ENCODE assay signal across 25 cellular contexts in the genomic region with DNA sequence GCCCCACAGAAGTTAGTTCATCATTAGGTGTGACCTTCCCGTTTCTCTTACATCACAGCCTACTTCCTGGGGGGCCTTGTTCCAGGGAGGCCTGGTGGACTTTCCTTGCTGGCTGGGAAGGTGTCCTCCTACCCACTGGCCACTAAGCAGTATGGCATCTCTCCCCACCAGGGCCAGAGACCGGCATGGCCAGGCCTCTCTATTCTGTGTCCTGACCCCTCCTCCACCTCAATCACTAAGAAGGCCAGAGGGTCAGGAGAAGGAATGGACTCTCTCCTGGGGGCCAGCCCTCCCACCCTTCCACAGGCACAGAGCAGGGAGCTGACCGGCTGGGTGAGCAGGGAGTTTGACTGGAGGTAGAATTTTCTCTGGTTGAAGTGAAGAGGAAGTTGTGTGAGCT.
A peak's percentile ranks its signal among the peaks of the same experiment; 100 is the strongest.
DNase-seq lines count a peak whose midpoint lies in the region; ATAC-seq and TF ChIP-seq lines count a peak whose summit lies in the region.
"Had no signal": no experiment of that assay in that cellular context is flagged by ENCODE, and none has a peak within 500 bp of the region (broad histone marks: within the 10 kb centered on the region; RNA-seq: fewer than 3 reads in every experiment).

No MANE protein-coding gene starts in this region.

- no peak overlapping the region for H2AK5ac ChIP-seq in mesenchymal stem cell (ENCODE audit: low read length, severe bottlenecking)
- no peak overlapping the region for H2AK5ac ChIP-seq in neuronal stem cell (ENCODE audit: low read depth, low read length)

- H3K18ac ChIP-seq in mesenchymal stem cell (ENCODE audit: low read depth in 1 of 2, low read length in 2 of 2) = no peak overlapping the region
- no peak overlapping the region for H3K18ac ChIP-seq in neuronal stem cell (ENCODE audit: low read length)

- 67% methylated on average over 1 of the region's 3 CpGs for WGBS in mesenchymal stem cell
- no CpG with 5 or more reads among the region's 3 CpGs for WGBS in neuronal stem cell (ENCODE audit: extremely low coverage in 2 of 2, insufficient read length in 2 of 2, insufficient replicate concordance in 1 of 2), 2 donors

- no peak for TF ChIP-seq CTCF in cardiac muscle cell (IDR thresholded peaks at IDR 0.05; ENCODE audit: low read depth, low read length)

- H3K4me2 ChIP-seq in mesenchymal stem cell (ENCODE audit: low read length, poor library complexity, severe bottlenecking) (no peak overlapping the region), neuronal stem cell (ENCODE audit: insufficient read depth, low read length, poor library complexity, severe bottlenecking) (no peak overlapping the region)
- H3K4me2 ChIP-seq: BLaER1, GM23338 had no signal

- H3K4me3 ChIP-seq in cardiac muscle cell = no peak overlapping the region
- no peak overlapping the region for H3K4me3 ChIP-seq in mesenchymal stem cell (ENCODE audit: insufficient read depth in 1 of 2, low read depth in 1 of 2, low read length in 2 of 2)
- H3K4me3 ChIP-seq in neuronal stem cell (ENCODE audit: low read length in 2 of 2) = no peak overlapping the region
- H3K4me3 ChIP-seq in HAP-1 = no peak overlapping the region
- H3K4me3 ChIP-seq: BLaER1, GM23338 had no signal

- H3K79me1 ChIP-seq in mesenchymal stem cell (replicated peaks; ENCODE audit: low read length, poor library complexity, severe bottlenecking) (no peaks in the 10 kb centered on the region), neuronal stem cell (ENCODE audit: low read depth, low read length) (no peaks in the 10 kb centered on the region)

- H3K9me3 ChIP-seq in cardiac muscle cell (ENCODE audit: low read depth) (no peaks in the 10 kb centered on the region), mesenchymal stem cell (ENCODE audit: control insufficient read depth, low read length) (peaks cover 3% of the 10 kb centered on the region), neuronal stem cell (replicated peaks in 1 of 2; ENCODE audit: control insufficient read depth in 2 of 2, insufficient read depth in 1 of 2, low read depth in 1 of 2, low read length in 2 of 2) (no peaks in the 10 kb centered on the region), HAP-1 (no peaks in the 10 kb centered on the region)
- H3K9me3 ChIP-seq: BLaER1, Caco-2 had no signal

- H2BK120ac ChIP-seq in mesenchymal stem cell (ENCODE audit: low read depth, low read length) (no peak overlapping the region), neuronal stem cell (ENCODE audit: low read depth, low read length) (no peak overlapping the region)

- no peak overlapping the region for H3K23ac ChIP-seq in mesenchymal stem cell (ENCODE audit: low read length in 2 of 2)
- no peak overlapping the region for H3K23ac ChIP-seq in neuronal stem cell (ENCODE audit: low read depth, low read length, poor library complexity)

- peak overlapping the region; percentile 28 for H3K27ac ChIP-seq in cardiac muscle cell
- H3K27ac ChIP-seq in mesenchymal stem cell (ENCODE audit: low read length, poor library complexity, severe bottlenecking) = no peak overlapping the region
- H3K27ac ChIP-seq in neuronal stem cell (replicated peaks; ENCODE audit: low read length) = no peak overlapping the region
- H3K27ac ChIP-seq: 22Rv1, BLaER1, RWPE1 had no signal

- ATAC-seq in Right ventricle myocardium superior (ENCODE audit: poor library complexity) (no peak), HG02938 (IDR thresholded peaks at IDR 0.05; ENCODE audit: unreplicated experiment) (no peak)
- ATAC-seq: GM23338 had no signal

- H3K27me3 ChIP-seq in cardiac muscle cell = no peaks in the 10 kb centered on the region
- H3K27me3 ChIP-seq in mesenchymal stem cell (ENCODE audit: control insufficient read depth in 1 of 2, insufficient read depth in 1 of 2, low read length in 2 of 2) = peaks cover 11 to 85% of the 10 kb centered on the region in 2 experiments
- peaks cover 0 to 25% (median 0%) of the 10 kb centered on the region in 3 experiments for H3K27me3 ChIP-seq in neuronal stem cell (ENCODE audit: control insufficient read depth in 3 of 3, insufficient read depth in 3 of 3, low read depth in 1 of 3, low read length in 3 of 3)
- H3K27me3 ChIP-seq in HAP-1 (ENCODE audit: low read depth) = no peaks in the 10 kb centered on the region

- peak overlapping the region in 1 of 2 experiments; percentile 8 for H3K14ac ChIP-seq in mesenchymal stem cell (ENCODE audit: low read length in 2 of 2)
- H3K14ac ChIP-seq in neuronal stem cell (ENCODE audit: low read length) = no peak overlapping the region

- in situ Hi-C loops in HAP-1 (cut with MboI; ENCODE audit: low sequenced_read_pairs) = no loop called here

- H2BK12ac ChIP-seq in mesenchymal stem cell (ENCODE audit: low read length in 2 of 2) = peak overlapping the region; percentile 50 to 71
- no peak overlapping the region for H2BK12ac ChIP-seq in neuronal stem cell (ENCODE audit: low read length)

- no peaks in the 10 kb centered on the region for H3K36me3 ChIP-seq in cardiac muscle cell
- H3K36me3 ChIP-seq in mesenchymal stem cell (ENCODE audit: control insufficient read depth in 1 of 2, insufficient read depth in 2 of 2, low read depth in 1 of 2, low read length in 2 of 2) = no peaks in the 10 kb centered on the region
- H3K36me3 ChIP-seq in neuronal stem cell (replicated peaks in 1 of 2; ENCODE audit: control insufficient read depth in 2 of 2, insufficient read depth in 2 of 2, low read length in 2 of 2) = no peaks in the 10 kb centered on the region
- no peaks in the 10 kb centered on the region for H3K36me3 ChIP-seq in HAP-1 (replicated peaks)
- H3K36me3 ChIP-seq: BLaER1 had no signal

- DNase-seq in cardiac muscle cell (ENCODE audit: low read depth in 1 of 2, low spot score in 1 of 2) (no peak), Right ventricle myocardium superior (no peak), mesenchymal stem cell (no peak), neuronal stem cell (ENCODE audit: low spot score) (no peak), HAP-1 (ENCODE audit: low spot score in 2 of 2) (no peak), NCI-H146 treated with DMSO at 0.1 percent for 48 hours (lab: John Stamatoyannopoulos, UW; ENCODE audit: unreplicated experiment) (no peak), dermis blood vessel endothelial cell (no peak)
- DNase-seq: ACHN; Caco-2; CD4-positive, alpha-beta memory T cell; GF-D8; HCEC 1CT; MM.1S; NCI-H1092; NCI-H1436; NCI-H1930; NCI-H2227 treated with DMSO at 0.1 percent for 48 hours; NCI-H510A treated with DMSO at 0.1 percent for 48 hours; NCI-H748 treated with DMSO at 0.1 percent for 48 hours; SIG-M5 had no signal

- no peak overlapping the region for H2AFZ ChIP-seq in mesenchymal stem cell (ENCODE audit: low read depth, low read length)
- H2AFZ ChIP-seq in neuronal stem cell (ENCODE audit: low read length) = peak overlapping the region; percentile 8
- H2AFZ ChIP-seq: GM23338 had no signal

- H4K8ac ChIP-seq in mesenchymal stem cell (ENCODE audit: low read length) (no peak overlapping the region), neuronal stem cell (ENCODE audit: low read depth, low read length) (no peak overlapping the region)

- no peak overlapping the region for H2BK15ac ChIP-seq in mesenchymal stem cell (ENCODE audit: low read depth, poor library complexity, severe bottlenecking)
- no peak overlapping the region for H2BK15ac ChIP-seq in neuronal stem cell (ENCODE audit: low read length)

- intact Hi-C loops in Right ventricle myocardium superior (cut with DNase I) = no loop called here

- peaks cover 5% of the 10 kb centered on the region for H3K4me1 ChIP-seq in cardiac muscle cell (ENCODE audit: low read depth)
- H3K4me1 ChIP-seq in mesenchymal stem cell (ENCODE audit: control insufficient read depth, insufficient read depth, low read depth, low read length) = peaks cover 5% of the 10 kb centered on the region
- H3K4me1 ChIP-seq in neuronal stem cell (ENCODE audit: control insufficient read depth in 2 of 2, insufficient read depth in 1 of 2, low read depth in 1 of 2, low read length in 2 of 2) = peaks cover 15 to 24% of the 10 kb centered on the region in 2 donors
- H3K4me1 ChIP-seq in HAP-1 = no peaks in the 10 kb centered on the region
- H3K4me1 ChIP-seq: Caco-2 had no signal

- H2BK5ac ChIP-seq in mesenchymal stem cell (ENCODE audit: low read depth, low read length, poor library complexity, severe bottlenecking) (no peak overlapping the region), neuronal stem cell (ENCODE audit: low read length) (no peak overlapping the region)

- H3K9ac ChIP-seq in mesenchymal stem cell (ENCODE audit: low read length) (no peak overlapping the region), neuronal stem cell (ENCODE audit: low read depth, low read length, poor library complexity) (no peak overlapping the region)
- H3K9ac ChIP-seq: BLaER1 had no signal

- H3K4ac ChIP-seq in mesenchymal stem cell (ENCODE audit: low read depth in 1 of 2, low read length in 2 of 2) (no peak overlapping the region), neuronal stem cell (ENCODE audit: low read length) (no peak overlapping the region)

- H4K91ac ChIP-seq in mesenchymal stem cell (ENCODE audit: low read length) = peak overlapping the region; percentile 21
- no peak overlapping the region for H4K91ac ChIP-seq in neuronal stem cell (ENCODE audit: low read depth, low read length, poor library complexity)
